ENCODE assay signal across 9 cellular contexts in the genomic region with DNA sequence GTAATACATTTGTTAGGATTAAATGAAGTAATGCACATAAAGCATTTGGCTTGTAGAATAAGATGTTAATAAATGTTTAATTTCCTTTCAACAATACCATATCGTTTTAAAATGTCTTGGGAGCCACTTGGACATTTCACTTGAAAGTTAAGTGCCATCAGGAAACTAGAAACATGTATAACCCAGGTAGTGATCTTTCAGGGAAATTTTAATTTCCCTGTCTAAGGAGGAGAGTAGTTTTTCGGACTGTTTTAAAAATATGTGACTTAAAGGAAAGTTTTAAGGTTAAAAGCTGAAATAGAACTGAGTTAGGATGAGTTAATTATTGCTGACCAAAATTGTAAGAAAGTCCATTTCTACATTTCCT. TPM values are rescaled to one million over a fixed set of nuclear protein-coding genes. Genes with fewer than 3 reads are reported as not detected.
DNase-seq lines count a peak whose midpoint lies in the region; ATAC-seq, FAIRE-seq and TF ChIP-seq lines count a peak whose summit lies in the region.
"Had no signal": no experiment of that assay in that cellular context is flagged by ENCODE, and none has a peak within 500 bp of the region (broad histone marks: within the 10 kb centered on the region; RNA-seq: fewer than 3 reads in every experiment).

No MANE protein-coding gene starts in this region.

- TF ChIP-seq EP300 in HepG2 (IDR thresholded peaks at IDR 0.05; ENCODE audit: low read depth in 2 of 2, low read length in 2 of 2), result no peak
- TF ChIP-seq EP300 in HepG2 (CRISPR knock-in tag; IDR thresholded peaks at IDR 0.05; ENCODE audit: borderline replicate concordance), result no peak
- TF ChIP-seq EP300 in suprapubic skin (IDR thresholded peaks at IDR 0.05), result no peak

- H3K36me3 Mint-ChIP-seq in activated CD8-positive, alpha-beta memory T cell treated with anti-CD3 and anti-CD28 coated beads, Interleukin-2, amount 10 ng/mL, durations not matched to agents 7 days and 5 days, result peaks cover 51% of the 10 kb centered on the region
- H3K36me3 Mint-ChIP-seq in activated T-helper 1 cell treated with anti-CD3 and anti-CD28 coated beads, Interleukin-12 subunit alpha, Interleukin-12 subunit beta, Interleukin-2, Interleukin-4 antibody, amounts not matched to agents 30 ng/mL and 10 ng/mL and 1 ng/mL, durations not matched to agents 14 hours and 24 hours and 36 hours (ENCODE audit: low read depth), result peaks cover 21% of the 10 kb centered on the region

- peak overlapping the region; percentile 92 for H3K27ac Mint-ChIP-seq in activated CD8-positive, alpha-beta memory T cell treated with anti-CD3 and anti-CD28 coated beads, Interleukin-2, amount 10 ng/mL, durations not matched to agents 7 days and 5 days
- peak overlapping the region; percentile 91 for H3K27ac Mint-ChIP-seq in activated T-helper 1 cell treated with anti-CD3 and anti-CD28 coated beads, Interleukin-12 subunit alpha, Interleukin-12 subunit beta, Interleukin-2, Interleukin-4 antibody, amounts not matched to agents 30 ng/mL and 10 ng/mL and 1 ng/mL, durations not matched to agents 14 hours and 24 hours and 36 hours

- no peak overlapping the region for H2AFZ ChIP-seq in HepG2 (ENCODE audit: low read length)

- no peak for TF ChIP-seq POLR2A in HepG2 (IDR thresholded peaks at IDR 0.05; ENCODE audit: insufficient read depth in 1 of 2, low read depth in 2 of 2, low read length in 2 of 2)
- TF ChIP-seq POLR2A in suprapubic skin (IDR thresholded peaks at IDR 0.05), result no peak

- H3K4me3 ChIP-seq in HepG2 (replicated peaks in 1 of 3; ENCODE audit: insufficient read depth in 1 of 3, low read depth in 2 of 3, low read length in 3 of 3) (peak overlapping the region in 1 of 3 experiments; percentile 17; a peak in 3 of 6 replicates), suprapubic skin (peak overlapping the region; percentile 3)

- CTCF ChIA-PET in activated CD8-positive, alpha-beta memory T cell treated with anti-CD3 and anti-CD28 coated beads, Interleukin-2, amount 10 ng/mL, durations not matched to agents 7 days and 5 days (lab: Charles Lee), result interaction anchor here (1.3 to 2.8 kb wide), 2 partner anchors 16 to 114 kb away, joined by 3 to 23 read pairs; a partner anchor contains a TSS
- CTCF ChIA-PET in HepG2 (lab: Yijun Ruan, JAX; ENCODE audit: low intra/inter-chr PET ratio, low total read pairs), result no interaction called here

- peak overlapping the region; percentile 77 for H3K4me3 Mint-ChIP-seq in activated CD8-positive, alpha-beta memory T cell treated with anti-CD3 and anti-CD28 coated beads, Interleukin-2, amount 10 ng/mL, durations not matched to agents 7 days and 5 days
- peak overlapping the region; percentile 86 for H3K4me3 Mint-ChIP-seq in activated T-helper 1 cell treated with anti-CD3 and anti-CD28 coated beads, Interleukin-12 subunit alpha, Interleukin-12 subunit beta, Interleukin-2, Interleukin-4 antibody, amounts not matched to agents 30 ng/mL and 10 ng/mL and 1 ng/mL, durations not matched to agents 14 hours and 24 hours and 36 hours

- peak; percentile 34 for FAIRE-seq in HepG2 (lab: Jason Lieb, UNC)

- peaks cover 68% of the 10 kb centered on the region for H3K79me2 ChIP-seq in HepG2 (ENCODE audit: insufficient read depth, low read length)

- BruUV-seq in HepG2 (replicated peaks; lab: Mats Ljungman, UMichigan), result TSS peak; percentile 21

- H3K27ac ChIP-seq in HepG2 (ENCODE audit: extremely low read length, insufficient read depth, low read length) (peak overlapping the region; percentile 43), suprapubic skin (peak overlapping the region; percentile 62)

- H3K9ac ChIP-seq in HepG2 (ENCODE audit: insufficient read depth, low read depth, low read length), result peak overlapping the region; percentile 18; the same call in 1 of the 2 replicates

- H3K36me3 ChIP-seq in HepG2 (replicated peaks in 1 of 2; ENCODE audit: control insufficient read depth in 1 of 2, insufficient read depth in 2 of 2, low read length in 2 of 2) (no peaks in the 10 kb centered on the region), suprapubic skin (no peaks in the 10 kb centered on the region)

- H3K4me1 ChIP-seq in HepG2 (ENCODE audit: insufficient read depth, low read length) (peaks cover 28% of the 10 kb centered on the region), suprapubic skin (peaks cover 38% of the 10 kb centered on the region)

- peak overlapping the region; percentile 67 for H3K4me2 ChIP-seq in HepG2 (ENCODE audit: low read depth, low read length)

- POLR2A ChIA-PET in HepG2 (lab: Yijun Ruan, JAX), result no interaction called here

- H3K4me1 Mint-ChIP-seq in activated CD8-positive, alpha-beta memory T cell treated with anti-CD3 and anti-CD28 coated beads, Interleukin-2, amount 10 ng/mL, durations not matched to agents 7 days and 5 days, result peaks cover 88% of the 10 kb centered on the region
- peaks cover 77% of the 10 kb centered on the region for H3K4me1 Mint-ChIP-seq in activated T-helper 1 cell treated with anti-CD3 and anti-CD28 coated beads, Interleukin-12 subunit alpha, Interleukin-12 subunit beta, Interleukin-2, Interleukin-4 antibody, amounts not matched to agents 30 ng/mL and 10 ng/mL and 1 ng/mL, durations not matched to agents 14 hours and 24 hours and 36 hours (ENCODE audit: low read depth)

- TF ChIP-seq CTCF in HepG2 (CRISPR knock-in tag; IDR thresholded peaks at IDR 0.05) (no peak), suprapubic skin (IDR thresholded peaks at IDR 0.05) (no peak)

- intact Hi-C loops in activated T-helper 1 cell treated with anti-CD3 and anti-CD28 coated beads, Interleukin-12 subunit alpha, Interleukin-12 subunit beta, Interleukin-2, Interleukin-4 antibody, amounts not matched to agents 30 ng/mL and 10 ng/mL and 1 ng/mL, durations not matched to agents 14 hours and 24 hours and 36 hours (cut with micrococcal nuclease), result loop anchor here (1.0 to 10.0 kb wide), 12 partner anchors 7 to 353 kb away; a partner anchor contains a TSS
- intact Hi-C loops in HepG2 (cut with micrococcal nuclease; ENCODE audit: unreplicated experiment), result no loop called here

- no peaks in the 10 kb centered on the region for H3K27me3 ChIP-seq in HepG2 (ENCODE audit: control insufficient read depth in 1 of 2, insufficient read depth in 2 of 2, low read length in 2 of 2)
- H3K27me3 ChIP-seq in suprapubic skin, result no peaks in the 10 kb centered on the region

- H4K20me1 ChIP-seq in HepG2 (ENCODE audit: insufficient read depth, low read length), result 0 out of 2 replicates have a peak, but pooled peaks cover 9% of the 10 kb centered on the region

- no peaks in the 10 kb centered on the region for H3K9me3 Mint-ChIP-seq in activated CD8-positive, alpha-beta memory T cell treated with anti-CD3 and anti-CD28 coated beads, Interleukin-2, amount 10 ng/mL, durations not matched to agents 7 days and 5 days (ENCODE audit: low read depth)
- no peaks in the 10 kb centered on the region for H3K9me3 Mint-ChIP-seq in activated T-helper 1 cell treated with anti-CD3 and anti-CD28 coated beads, Interleukin-12 subunit alpha, Interleukin-12 subunit beta, Interleukin-2, Interleukin-4 antibody, amounts not matched to agents 30 ng/mL and 10 ng/mL and 1 ng/mL, durations not matched to agents 14 hours and 24 hours and 36 hours

- in situ Hi-C loops in HepG2 (cut with HindIII; ENCODE audit: extremely low pct_ligation_motif_present, low pct_unique_long_range_greater_than_20kb), result no loop called here

- H3K9me3 ChIP-seq in HepG2 (ENCODE audit: low read length), result no peaks in the 10 kb centered on the region
- no peaks in the 10 kb centered on the region for H3K9me3 ChIP-seq in suprapubic skin

- WGBS in HepG2 (ENCODE audit: low lambda C conversion rate), result 34% methylated on average over 2 of the region's 2 CpGs
- WGBS in suprapubic skin, result 34% methylated on average over 2 of the region's 2 CpGs

- no peaks in the 10 kb centered on the region for H3K27me3 Mint-ChIP-seq in activated CD8-positive, alpha-beta memory T cell treated with anti-CD3 and anti-CD28 coated beads, Interleukin-2, amount 10 ng/mL, durations not matched to agents 7 days and 5 days
- peaks cover 5% of the 10 kb centered on the region for H3K27me3 Mint-ChIP-seq in activated T-helper 1 cell treated with anti-CD3 and anti-CD28 coated beads, Interleukin-12 subunit alpha, Interleukin-12 subunit beta, Interleukin-2, Interleukin-4 antibody, amounts not matched to agents 30 ng/mL and 10 ng/mL and 1 ng/mL, durations not matched to agents 14 hours and 24 hours and 36 hours (ENCODE audit: insufficient read depth)

- no peak for TF ChIP-seq RAD21 in HepG2 (CRISPR knock-in tag; IDR thresholded peaks at IDR 0.05)

- DNase-seq in activated CD8-positive, alpha-beta memory T cell treated with anti-CD3 and anti-CD28 coated beads, Interleukin-2, amount 10 ng/mL, durations not matched to agents 7 days and 5 days, result no peak
- DNase-seq in activated CD8-positive, alpha-beta memory T cell treated with anti-CD3 and anti-CD28 coated beads for 24 hours, result no peak
- no peak for DNase-seq in activated T-helper 1 cell treated with anti-CD3 and anti-CD28 coated beads, Interleukin-12 subunit alpha, Interleukin-12 subunit beta, Interleukin-2, Interleukin-4 antibody, amounts not matched to agents 30 ng/mL and 10 ng/mL and 1 ng/mL, durations not matched to agents 14 hours and 24 hours and 36 hours (ENCODE audit: low spot score)
- DNase-seq in HepG2 (ENCODE audit: low spot score), result no peak
- DNase-seq in suprapubic skin (ENCODE audit: low spot score in 2 of 2), result no peak
- no peak for DNase-seq in retina
- DNase-seq in RPMI8226, result no peak
- DNase-seq: NCI-H2029 had no signal

- ATAC-seq in activated CD8-positive, alpha-beta memory T cell treated with anti-CD3 and anti-CD28 coated beads, Interleukin-2, amount 10 ng/mL, durations not matched to agents 7 days and 5 days, result no peak
- ATAC-seq in HepG2, result no peak
- no peak for ATAC-seq in HG03442 (IDR thresholded peaks at IDR 0.05; ENCODE audit: unreplicated experiment)

RNA-seq across cellular contexts. Expression of a gene that starts 18.0 kb away (rescaled TPM):
- total RNA-seq in activated CD8-positive, alpha-beta memory T cell treated with anti-CD3 and anti-CD28 coated beads, Interleukin-2, amount 10 ng/mL, durations not matched to agents 7 days and 5 days, result 100 to 1,000 TPM; 118 to 149 TPM
- total RNA-seq in activated T-helper 1 cell treated with anti-CD3 and anti-CD28 coated beads, Interleukin-12 subunit alpha, Interleukin-12 subunit beta, Interleukin-2, Interleukin-4 antibody, amounts not matched to agents 30 ng/mL and 10 ng/mL and 1 ng/mL, durations not matched to agents 14 hours and 24 hours and 36 hours, result 100.0 and 103 TPM in 2 replicates
- 25.0 and 40.7 TPM in 2 replicates for total RNA-seq in HepG2 (2016; rRNA removed; fragmentation: Illumina TruSeq; extraction: Trizol)
- total RNA-seq in HepG2 (2016; cell fraction: cytosol; rRNA removed; fragmentation: Illumina TruSeq; extraction: Trizol; ENCODE audit: low read depth), result 4.1 and 6.0 TPM in 2 replicates
- 25.3 and 38.9 TPM in 2 replicates for total RNA-seq in HepG2 (2016; cell fraction: insoluble cytoplasmic fraction; rRNA removed; fragmentation: Illumina TruSeq; extraction: Trizol)
- 22.1 and 22.9 TPM in 2 replicates for total RNA-seq in HepG2 (2016; cell fraction: membrane; rRNA removed; fragmentation: Illumina TruSeq; extraction: Trizol)
- total RNA-seq in HepG2 (2016; cell fraction: nucleus; rRNA removed; fragmentation: Illumina TruSeq; extraction: Trizol), result 15.2 and 19.0 TPM in 2 replicates
- 15.4 and 19.6 TPM in 2 replicates for polyA plus RNA-seq in HepG2 (2011; rRNA removed)
- 8.3 and 14.9 TPM in 2 replicates for polyA plus RNA-seq in HepG2 (2011; cell fraction: cytosol; rRNA removed)
- 4.3 and 5.7 TPM in 2 replicates for polyA plus RNA-seq in HepG2 (2011; cell fraction: nucleus; rRNA removed)
- polyA plus RNA-seq in HepG2 (2012), result 17.1 and 18.8 TPM in 2 replicates
- 3.5 and 5.5 TPM in 2 replicates for polyA plus RNA-seq in HepG2 (2016; cell fraction: cytosol; fragmentation: Illumina TruSeq; extraction: Trizol; ENCODE audit: low read depth)
- polyA plus RNA-seq in HepG2 (2016; cell fraction: insoluble cytoplasmic fraction; fragmentation: Illumina TruSeq; extraction: Trizol; ENCODE audit: low read depth), result 37.1 and 39.0 TPM in 2 replicates
- polyA plus RNA-seq in HepG2 (2016; cell fraction: membrane; fragmentation: Illumina TruSeq; extraction: Trizol; ENCODE audit: low read depth), result 14.3 and 17.7 TPM in 2 replicates
- 17.8 and 18.4 TPM in 2 replicates for polyA plus RNA-seq in HepG2 (2016; cell fraction: nucleus; fragmentation: Illumina TruSeq; extraction: Trizol; ENCODE audit: insufficient read depth, low read depth)
- 9.0 and 11.6 TPM in 2 replicates for polyA minus RNA-seq in HepG2 (2011; rRNA and poly(A)+ RNA removed; ENCODE audit: low replicate concordance)
- 15.6 and 18.7 TPM in 2 replicates for polyA minus RNA-seq in HepG2 (2011; cell fraction: cytosol; rRNA and poly(A)+ RNA removed)
- 23.7 and 30.1 TPM in 2 replicates for polyA minus RNA-seq in HepG2 (2011; cell fraction: nucleus; rRNA and poly(A)+ RNA removed)
- total RNA-seq in suprapubic skin, result 10 to 100 TPM; 32.4 to 46.6 (median 36.7) TPM
